Comparison of ENCODE assay signal across 7 cellular contexts in the genomic region with DNA sequence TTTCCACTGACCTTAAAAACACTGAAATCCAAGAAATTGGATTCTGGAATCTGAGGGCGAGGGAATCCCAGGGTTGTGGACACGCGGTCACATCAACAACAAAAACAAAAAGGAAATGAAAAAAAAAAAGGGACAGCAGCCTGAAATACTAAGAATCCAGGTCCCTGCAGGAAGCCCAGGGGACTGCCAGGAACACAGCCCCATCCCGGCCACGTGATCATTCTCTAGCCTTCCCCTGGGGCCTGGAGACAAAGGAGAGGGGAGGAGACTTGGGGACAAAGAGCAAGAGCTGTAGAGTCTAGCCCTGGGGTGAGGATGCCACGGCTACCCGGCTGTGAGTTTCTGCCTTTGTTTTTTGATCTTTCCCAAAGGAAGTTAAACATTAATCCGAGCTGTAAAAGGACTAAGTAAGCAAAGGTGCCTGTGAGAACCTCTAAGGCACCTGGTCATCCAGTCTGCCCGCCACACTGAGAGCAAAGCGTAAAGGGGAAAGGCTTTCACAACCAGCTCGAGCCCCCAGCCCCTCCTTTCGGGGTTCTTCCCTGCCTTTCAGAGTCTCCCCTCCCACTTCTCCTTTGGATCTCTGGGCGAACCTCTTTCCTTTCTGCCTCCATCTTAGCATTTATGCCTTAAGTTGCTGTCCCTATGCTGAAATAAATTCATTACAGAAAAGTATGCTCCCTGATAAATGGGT. TPM values are rescaled to one million over a fixed set of nuclear protein-coding genes. Genes with fewer than 3 reads are reported as not detected.
DNase-seq lines count a peak whose midpoint lies in the region; ATAC-seq, FAIRE-seq and TF ChIP-seq lines count a peak whose summit lies in the region.

No MANE protein-coding gene starts in this region.

- H3K4me3 ChIP-seq in HUES6 (ENCODE audit: low read depth, low read length) (peak overlapping the region; percentile 59), PC-9 (peak overlapping the region; percentile 57), epithelial cell of esophagus (ENCODE audit: low read length) (peak overlapping the region; percentile 4), mesenchymal stem cell (ENCODE audit: insufficient read depth in 1 of 2, low read depth in 1 of 2, low read length in 2 of 2) (peak overlapping the region in 1 of 2 experiments; percentile 61)

- H2BK5ac ChIP-seq in mesenchymal stem cell (ENCODE audit: low read depth, low read length, poor library complexity, severe bottlenecking): peak overlapping the region; percentile 81

- peak overlapping the region; percentile 27 for H2BK120ac ChIP-seq in mesenchymal stem cell (ENCODE audit: low read depth, low read length)

- H3K36me3 ChIP-seq in HUES6 (ENCODE audit: control insufficient read depth, insufficient read depth, low read length) (peaks cover 5% of the 10 kb centered on the region; the same call in 1 of the 2 replicates), PC-9 (ENCODE audit: low read depth) (no peaks in the 10 kb centered on the region), mesenchymal stem cell (ENCODE audit: control insufficient read depth in 1 of 2, insufficient read depth in 2 of 2, low read depth in 1 of 2, low read length in 2 of 2) (no peaks in the 10 kb centered on the region)

- H3K4me2 ChIP-seq in PC-9: peak overlapping the region; percentile 75
- peak overlapping the region; percentile 51 for H3K4me2 ChIP-seq in mesenchymal stem cell (ENCODE audit: low read length, poor library complexity, severe bottlenecking)

- no peaks in the 10 kb centered on the region for H3K9me3 ChIP-seq in HUES6 (ENCODE audit: control insufficient read depth, insufficient read depth, low read depth, low read length)
- no peaks in the 10 kb centered on the region for H3K9me3 ChIP-seq in PC-9 (ENCODE audit: insufficient read depth, low read depth)
- no peaks in the 10 kb centered on the region for H3K9me3 ChIP-seq in mesenchymal stem cell (ENCODE audit: control insufficient read depth, low read length)

- no peaks in the 10 kb centered on the region for H3K79me2 ChIP-seq in PC-9 (ENCODE audit: low read depth)

- H3K27me3 ChIP-seq in HUES6 (ENCODE audit: control insufficient read depth, insufficient read depth, low read length) (no peaks in the 10 kb centered on the region), PC-9 (ENCODE audit: insufficient read depth, low read depth) (no peaks in the 10 kb centered on the region), mesenchymal stem cell (ENCODE audit: control insufficient read depth in 1 of 2, insufficient read depth in 1 of 2, low read length in 2 of 2) (peaks cover 0 to 9% of the 10 kb centered on the region in 2 experiments)

- POLR2A ChIA-PET in PC-9 (lab: Charles Lee; ENCODE audit: unreplicated experiment): interaction anchor here (0.5 to 1.2 kb wide), 8 partner anchors 10 to 276 kb away, joined by 3 to 15 read pairs (median 7); partner anchors contain the start of gene MSH2

- no peak for ATAC-seq in HG03432 (IDR thresholded peaks at IDR 0.05; ENCODE audit: unreplicated experiment)

- peak overlapping the region; percentile 99 for H4K8ac ChIP-seq in mesenchymal stem cell (ENCODE audit: low read length)

- peak overlapping the region; percentile 96 for H3K27ac ChIP-seq in HUES6 (ENCODE audit: low read depth, low read length)
- peak overlapping the region; percentile 62 for H3K27ac ChIP-seq in PC-9
- H3K27ac ChIP-seq in mesenchymal stem cell (ENCODE audit: low read length, poor library complexity, severe bottlenecking): peak overlapping the region; percentile 71

- H3F3A ChIP-seq in PC-9 (ENCODE audit: insufficient read depth, low read depth): peaks cover 37% of the 10 kb centered on the region

- no peak overlapping the region for H3K23ac ChIP-seq in mesenchymal stem cell (ENCODE audit: low read length in 2 of 2)

- no peaks in the 10 kb centered on the region for H3K9me2 ChIP-seq in PC-9 (ENCODE audit: insufficient read depth)

- BruUV-seq in PC-9 (replicated peaks; lab: Mats Ljungman, UMichigan): TSS peak; percentile 92

- peaks cover 43% of the 10 kb centered on the region for H3K4me1 ChIP-seq in HUES6 (ENCODE audit: control insufficient read depth, insufficient read depth, low read length)
- H3K4me1 ChIP-seq in PC-9 (replicated peaks; ENCODE audit: insufficient read depth): peaks cover 64% of the 10 kb centered on the region
- H3K4me1 ChIP-seq in mesenchymal stem cell (ENCODE audit: control insufficient read depth, insufficient read depth, low read depth, low read length): peaks cover 6% of the 10 kb centered on the region

- H4K91ac ChIP-seq in mesenchymal stem cell (ENCODE audit: low read length): peak overlapping the region; percentile 91

- no peak overlapping the region for H3K14ac ChIP-seq in mesenchymal stem cell (ENCODE audit: low read length in 2 of 2)

- H3K18ac ChIP-seq in mesenchymal stem cell (ENCODE audit: low read depth in 1 of 2, low read length in 2 of 2): peak overlapping the region; percentile 40 to 84

- no peak overlapping the region for H2BK15ac ChIP-seq in mesenchymal stem cell (ENCODE audit: low read depth, poor library complexity, severe bottlenecking)

- TF ChIP-seq CTCF in PC-9 (conservative IDR thresholded peaks at IDR 0.05) (peak; percentile 64; the same call in 1 of the 2 replicates), epithelial cell of esophagus (IDR thresholded peaks at IDR 0.05; ENCODE audit: insufficient read depth, low read depth, low read length, missing control alignments) (peak; percentile 11)

- intact Hi-C loops in PC-9 (cut with micrococcal nuclease; ENCODE audit: unreplicated experiment): loop anchor here (1.0 to 5.0 kb wide), 2 partner anchors 9 to 437 kb away; partner anchors contain the start of gene MSH6

- H3K9ac ChIP-seq in HUES6 (ENCODE audit: low read length) (peak overlapping the region; percentile 90), mesenchymal stem cell (ENCODE audit: low read length) (peak overlapping the region; percentile 60)

- no peaks in the 10 kb centered on the region for H3K79me1 ChIP-seq in mesenchymal stem cell (replicated peaks; ENCODE audit: low read length, poor library complexity, severe bottlenecking)

- no peak overlapping the region for H2AK5ac ChIP-seq in mesenchymal stem cell (ENCODE audit: low read length, severe bottlenecking)

- no peak overlapping the region for H2BK12ac ChIP-seq in mesenchymal stem cell (ENCODE audit: low read length in 2 of 2)

- FAIRE-seq in urothelium cell line (lab: Jason Lieb, UNC): no peak

- H4K20me1 ChIP-seq in PC-9 (ENCODE audit: insufficient read depth): no peaks in the 10 kb centered on the region

- H3K4ac ChIP-seq in mesenchymal stem cell (ENCODE audit: low read depth in 1 of 2, low read length in 2 of 2): peak overlapping the region; percentile 29 to 52

- CTCF ChIA-PET in PC-9 (lab: Charles Lee): interaction anchor here (0.7 to 1.6 kb wide), 5 partner anchors 10 to 60 kb away, joined by 4 to 8 read pairs (median 7); no protein-coding TSS in a partner anchor

- H2AFZ ChIP-seq in PC-9 (peak overlapping the region; percentile 64), mesenchymal stem cell (ENCODE audit: low read depth, low read length) (no peak overlapping the region)

- DNase-seq in PC-9: peak; percentile 92 to 93
- peak; percentile 55 for DNase-seq in epithelial cell of esophagus (ENCODE audit: low read depth)
- DNase-seq in mesenchymal stem cell: peak; percentile 71
- peak; percentile 98 for DNase-seq in urothelium cell line (ENCODE audit: low spot score)
- no peak for DNase-seq in OCI-M2 (lab: John Stamatoyannopoulos, UW; ENCODE audit: unreplicated experiment)

- WGBS in mesenchymal stem cell: 20% methylated on average over 10 of the region's 13 CpGs

RNA-seq across cellular contexts. Expression of gene EPCAM, which starts 24.1 kb away (rescaled TPM):
- 303 and 334 TPM in 2 replicates for total RNA-seq in PC-9 (2021)
- 0.37 TPM for polyA plus RNA-seq in mesenchymal stem cell (2013, experiment 1 of 2)
- 0.38 TPM for polyA plus RNA-seq in mesenchymal stem cell (2013, experiment 2 of 2)

RNA-seq across cellular contexts. Expression of gene MSH2, which starts 57.9 kb away (rescaled TPM):
- total RNA-seq in PC-9 (2021): 41.7 and 54.2 TPM in 2 replicates
- 7.3 TPM for polyA plus RNA-seq in mesenchymal stem cell (2013, experiment 1 of 2)
- polyA plus RNA-seq in mesenchymal stem cell (2013, experiment 2 of 2): 7.8 TPM
